ENCODE assay signal across 9 cellular contexts in the genomic region with DNA sequence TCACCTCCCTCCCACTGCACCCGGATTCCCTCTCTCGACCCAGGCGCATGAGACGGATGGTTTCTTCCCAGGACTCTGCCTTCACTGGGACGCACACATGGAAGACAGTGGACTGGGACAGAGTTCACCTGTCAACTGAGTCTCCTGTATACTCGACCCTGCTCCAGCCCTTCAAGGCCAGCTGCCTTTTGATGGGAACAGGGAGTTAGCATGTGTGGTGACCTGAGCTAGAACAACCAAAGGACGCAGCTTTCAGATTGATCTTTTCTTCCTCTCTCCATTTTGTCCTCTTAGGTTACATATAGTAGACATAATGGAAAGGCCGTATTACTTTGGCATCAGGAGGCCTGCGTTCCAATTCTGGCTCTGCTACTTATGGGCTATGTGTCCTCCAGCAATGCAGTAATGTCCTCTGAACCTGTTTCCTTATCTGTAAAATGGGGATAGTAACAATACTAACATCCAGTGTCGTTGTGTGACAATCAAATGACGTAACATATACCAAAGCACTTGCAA.
DNase-seq lines count a peak whose midpoint lies in the region; ATAC-seq and TF ChIP-seq lines count a peak whose summit lies in the region.
"Had no signal": no experiment of that assay in that cellular context is flagged by ENCODE, and none has a peak within 500 bp of the region (broad histone marks: within the 10 kb centered on the region; RNA-seq: fewer than 3 reads in every experiment).

No MANE protein-coding gene starts in this region.

- in situ Hi-C loops in GM23248 (cut with MboI), result no loop called here

- ATAC-seq in left lung (peak; percentile 14), foreskin keratinocyte (no peak)

- H3K9me2 ChIP-seq in GM23248 (ENCODE audit: insufficient read depth), result no peaks in the 10 kb centered on the region

- no peaks in the 10 kb centered on the region for H3K9me3 ChIP-seq in GM23248 (ENCODE audit: low read depth)
- no peaks in the 10 kb centered on the region for H3K9me3 ChIP-seq in left lung
- H3K9me3 ChIP-seq: neutrophil had no signal

- no peak for DNase-seq in GM23248
- no peak for DNase-seq in left lung
- no peak for DNase-seq in stimulated activated naive CD4-positive, alpha-beta T cell treated with Interleukin-2 at 50 U/mL for 16 hours (lab: John Stamatoyannopoulos, UW)
- DNase-seq in RWPE1 (ENCODE audit: low spot score), result no peak
- DNase-seq in stimulated activated CD4-positive, alpha-beta T cell treated with anti-CD3 and anti-CD28 coated beads, Interleukin-15, amount 100 ng/mL, for 24 hours, result no peak
- DNase-seq in foreskin keratinocyte, result no peak

- peak overlapping the region; percentile 44 for H3K4me2 ChIP-seq in GM23248 (ENCODE audit: unreplicated experiment)

- H3K27ac ChIP-seq in GM23248 (no peak overlapping the region), angular gyrus (ENCODE audit: low read depth, low read length) (peak overlapping the region; percentile 88), left lung (no peak overlapping the region), RWPE1 (no peak overlapping the region), foreskin keratinocyte (no peak overlapping the region)
- H3K27ac ChIP-seq: neutrophil had no signal

- no peak overlapping the region for H3K9ac ChIP-seq in GM23248

- no peaks in the 10 kb centered on the region for H3K79me2 ChIP-seq in GM23248 (ENCODE audit: insufficient read depth)

- intact Hi-C loops in left lung (cut with DNase I), result no loop called here

- 39 to 41% methylated on average over 11 of the region's 11 CpGs for WGBS in GM23248 (ENCODE audit: low coverage in 1 of 2, low lambda C conversion rate in 2 of 2, missing lambda C conversion rate in 2 of 2), 2 experiments

- POLR2A ChIA-PET in RWPE1 (lab: Yijun Ruan, JAX; ENCODE audit: low non-redundant PET), result no interaction called here

- no peaks in the 10 kb centered on the region for H3K4me1 ChIP-seq in GM23248 (ENCODE audit: insufficient read depth)
- H3K4me1 ChIP-seq in left lung, result no peaks in the 10 kb centered on the region
- no peaks in the 10 kb centered on the region for H3K4me1 ChIP-seq in foreskin keratinocyte

- H3K27me3 ChIP-seq in GM23248 (replicated peaks; ENCODE audit: insufficient read depth), result no peaks in the 10 kb centered on the region
- peaks cover 0 to 23% of the 10 kb centered on the region in 2 donors for H3K27me3 ChIP-seq in left lung
- H3K27me3 ChIP-seq in foreskin keratinocyte, result no peaks in the 10 kb centered on the region

- CTCF ChIA-PET in RWPE1 (lab: Yijun Ruan, JAX), result no interaction called here

- TF ChIP-seq CTCF in left lung (IDR thresholded peaks at IDR 0.05) (no peak), RWPE1 (conservative IDR thresholded peaks at IDR 0.05; ENCODE audit: low read depth) (no peak), foreskin keratinocyte (conservative IDR thresholded peaks at IDR 0.05) (no peak)

- H3K4me3 ChIP-seq in GM08714 (ENCODE audit: low read length), result peak overlapping the region; percentile 54; the same call in 1 of the 2 replicates
- peak overlapping the region; percentile 52 for H3K4me3 ChIP-seq in GM23248
- no peak overlapping the region for H3K4me3 ChIP-seq in left lung

- no peaks in the 10 kb centered on the region for H3K36me3 ChIP-seq in GM23248 (ENCODE audit: low read depth)
- H3K36me3 ChIP-seq in left lung, result no peaks in the 10 kb centered on the region
- H3K36me3 ChIP-seq: neutrophil had no signal

- H3F3A ChIP-seq in GM23248 (ENCODE audit: insufficient read depth), result no peaks in the 10 kb centered on the region

- no peaks in the 10 kb centered on the region for H4K20me1 ChIP-seq in GM23248 (ENCODE audit: insufficient read depth)

- peak overlapping the region; percentile 62 for H2AFZ ChIP-seq in GM23248

Comparison
In these comparisons a context has a peak if more than half of its experiments do, and no peak if none do; other contexts are left out.
1. H3K4me3 ChIP-seq: peak in GM08714 (single experiment) and GM23248 (single experiment); none in left lung (0 of 2).